ENCODE assay signal across 23 cellular contexts in the genomic region with DNA sequence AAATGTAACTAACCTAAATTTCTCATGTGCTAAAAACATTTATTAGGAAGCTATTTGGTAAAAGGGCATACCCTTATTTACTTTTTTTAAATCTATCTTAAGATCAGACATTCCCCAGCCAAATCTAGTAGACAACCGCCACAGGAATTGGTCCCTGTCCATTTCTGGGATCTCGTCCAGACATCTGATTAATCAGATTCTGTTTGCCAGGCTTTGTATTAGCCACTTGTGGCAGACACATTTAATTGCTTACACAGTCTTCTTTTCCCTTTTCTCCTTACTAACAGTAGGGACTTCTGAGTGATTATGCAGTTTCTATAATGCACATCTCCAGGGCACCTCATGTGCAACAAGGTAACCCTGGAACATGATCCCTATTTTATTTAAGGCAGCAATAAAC.
DNase-seq lines count a peak whose midpoint lies in the region; ATAC-seq, FAIRE-seq and TF ChIP-seq lines count a peak whose summit lies in the region.
"Had no signal": no experiment of that assay in that cellular context is flagged by ENCODE, and none has a peak within 500 bp of the region (broad histone marks: within the 10 kb centered on the region; RNA-seq: fewer than 3 reads in every experiment).

No MANE protein-coding gene starts in this region.

- no peak overlapping the region for H2AFZ ChIP-seq in parathyroid adenoma

- TF ChIP-seq CTCF in LNCaP clone FGC (IDR thresholded peaks at IDR 0.05; ENCODE audit: control insufficient read depth, extremely low read depth, insufficient read depth) = no peak
- no peak for TF ChIP-seq CTCF in parathyroid adenoma (IDR thresholded peaks at IDR 0.05)
- no peak for TF ChIP-seq CTCF in pancreas (IDR thresholded peaks at IDR 0.05)

- H3K27ac ChIP-seq in parathyroid adenoma = no peak overlapping the region
- no peak overlapping the region for H3K27ac ChIP-seq in pancreas

- no peaks in the 10 kb centered on the region for H3K79me2 ChIP-seq in parathyroid adenoma

- intact Hi-C loops in pancreas (cut with DNase I) = no loop called here

- no peak for FAIRE-seq in pancreas (lab: Jason Lieb, UNC)
- FAIRE-seq: G401.6, GM12891, GM19239, H1, HepG2 had no signal

- H3K36me3 ChIP-seq in parathyroid adenoma (ENCODE audit: control insufficient read depth, insufficient read depth, low read length) = no peaks in the 10 kb centered on the region
- no peaks in the 10 kb centered on the region for H3K36me3 ChIP-seq in pancreas
- H3K36me3 ChIP-seq: BE2C had no signal

- WGBS in pancreas, 2 donors = 29 to 44% methylated on average over 2 of the region's 2 CpGs

- ATAC-seq in pancreas = no peak
- ATAC-seq: HepG2 had no signal

- H3K9me3 ChIP-seq in parathyroid adenoma (ENCODE audit: control insufficient read depth, low read length) = no peaks in the 10 kb centered on the region
- H3K9me3 ChIP-seq in pancreas = no peaks in the 10 kb centered on the region
- H3K9me3 ChIP-seq: BE2C had no signal

- H3K4me3 ChIP-seq in LNCaP clone FGC (ENCODE audit: low read depth, low read length) (no peak overlapping the region), parathyroid adenoma (ENCODE audit: low read depth, low read length) (no peak overlapping the region), pancreas (no peak overlapping the region)

- peak overlapping the region; percentile 7 for H3K4me2 ChIP-seq in parathyroid adenoma (ENCODE audit: low read length)

- no peak overlapping the region for H3K9ac ChIP-seq in parathyroid adenoma

- H3K4me1 ChIP-seq in parathyroid adenoma (no peaks in the 10 kb centered on the region), pancreas (no peaks in the 10 kb centered on the region)

- DNase-seq in NCI-H82 (lab: John Stamatoyannopoulos, UW) (peak; percentile 39), NCI-H82 treated with DMSO at 0.1 percent for 48 hours (lab: John Stamatoyannopoulos, UW; ENCODE audit: unreplicated experiment) (no peak), LNCaP clone FGC (ENCODE audit: low read depth) (peak; percentile 78), NCI-H69 (lab: John Stamatoyannopoulos, UW) (peak; percentile 5), RPMI8226 (no peak), epidermal melanocyte (ENCODE audit: insufficient read length, low spot score) (no peak), pancreas (no peak)
- DNase-seq: ACHN; BE2C; C1 segment of cervical spinal cord; CD4-positive, CD25-positive, alpha-beta regulatory T cell; CD8-positive, alpha-beta memory T cell; COR-L47; DMS 273 treated with DMSO at 0.1 percent for 48 hours; DMS53; DND-41; H9 had no signal

- H3K27me3 ChIP-seq in parathyroid adenoma (ENCODE audit: control insufficient read depth, insufficient read depth, low read length) (no peaks in the 10 kb centered on the region), pancreas (no peaks in the 10 kb centered on the region)
- H3K27me3 ChIP-seq: BE2C had no signal

Comparison
In these comparisons a context has a peak if more than half of its experiments do, and no peak if none do; other contexts are left out.
1. DNase-seq: peak in NCI-H82 (single experiment), LNCaP clone FGC (single experiment) and NCI-H69 (single experiment); none in NCI-H82 treated with DMSO at 0.1 percent for 48 hours (single experiment), RPMI8226 (single experiment), epidermal melanocyte (single experiment) and pancreas (0 of 6).